In the genomic region with DNA sequence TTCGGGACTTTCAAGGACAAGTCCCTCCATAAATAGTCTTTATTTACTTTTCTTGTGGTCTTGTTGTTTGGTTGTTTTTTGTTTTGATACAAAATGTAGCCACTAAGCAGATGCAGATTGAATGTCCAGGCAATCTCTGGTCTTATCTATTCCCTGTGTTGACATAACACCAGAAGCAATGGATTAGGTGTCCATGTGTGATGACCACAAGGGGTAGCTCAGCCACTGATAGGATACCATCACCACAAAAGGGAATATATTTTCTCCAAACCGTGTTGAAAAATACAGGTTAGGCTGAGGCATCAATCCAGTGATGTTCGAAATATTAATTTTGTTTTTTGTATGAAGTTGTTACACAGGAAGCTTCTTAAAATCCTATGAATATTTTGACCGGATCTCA, we compare ENCODE assay signal across 1 cellular context.
TF ChIP-seq lines count a peak whose summit lies in the region.

No MANE protein-coding gene starts in this region.

TF ChIP-seq in HCT116, 20 proteins besides CTCF, POLR2A, EP300 and RAD21 (continued from another document):
- TF ChIP-seq, protein P1, sequence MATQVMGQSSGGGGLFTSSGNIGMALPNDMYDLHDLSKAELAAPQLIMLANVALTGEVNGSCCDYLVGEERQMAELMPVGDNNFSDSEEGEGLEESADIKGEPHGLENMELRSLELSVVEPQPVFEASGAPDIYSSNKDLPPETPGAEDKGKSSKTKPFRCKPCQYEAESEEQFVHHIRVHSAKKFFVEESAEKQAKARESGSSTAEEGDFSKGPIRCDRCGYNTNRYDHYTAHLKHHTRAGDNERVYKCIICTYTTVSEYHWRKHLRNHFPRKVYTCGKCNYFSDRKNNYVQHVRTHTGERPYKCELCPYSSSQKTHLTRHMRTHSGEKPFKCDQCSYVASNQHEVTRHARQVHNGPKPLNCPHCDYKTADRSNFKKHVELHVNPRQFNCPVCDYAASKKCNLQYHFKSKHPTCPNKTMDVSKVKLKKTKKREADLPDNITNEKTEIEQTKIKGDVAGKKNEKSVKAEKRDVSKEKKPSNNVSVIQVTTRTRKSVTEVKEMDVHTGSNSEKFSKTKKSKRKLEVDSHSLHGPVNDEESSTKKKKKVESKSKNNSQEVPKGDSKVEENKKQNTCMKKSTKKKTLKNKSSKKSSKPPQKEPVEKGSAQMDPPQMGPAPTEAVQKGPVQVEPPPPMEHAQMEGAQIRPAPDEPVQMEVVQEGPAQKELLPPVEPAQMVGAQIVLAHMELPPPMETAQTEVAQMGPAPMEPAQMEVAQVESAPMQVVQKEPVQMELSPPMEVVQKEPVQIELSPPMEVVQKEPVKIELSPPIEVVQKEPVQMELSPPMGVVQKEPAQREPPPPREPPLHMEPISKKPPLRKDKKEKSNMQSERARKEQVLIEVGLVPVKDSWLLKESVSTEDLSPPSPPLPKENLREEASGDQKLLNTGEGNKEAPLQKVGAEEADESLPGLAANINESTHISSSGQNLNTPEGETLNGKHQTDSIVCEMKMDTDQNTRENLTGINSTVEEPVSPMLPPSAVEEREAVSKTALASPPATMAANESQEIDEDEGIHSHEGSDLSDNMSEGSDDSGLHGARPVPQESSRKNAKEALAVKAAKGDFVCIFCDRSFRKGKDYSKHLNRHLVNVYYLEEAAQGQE (IDR thresholded peaks at IDR 0.05; ENCODE audit: low read depth) = no peak
- TF ChIP-seq SRF (IDR thresholded peaks at IDR 0.05; ENCODE audit: low read depth) = no peak
- no peak for TF ChIP-seq EGR1 (IDR thresholded peaks at IDR 0.05; ENCODE audit: low read depth)
- TF ChIP-seq ELF1 (IDR thresholded peaks at IDR 0.05; ENCODE audit: borderline replicate concordance, low read depth) = no peak
- no peak for TF ChIP-seq POLR2AphosphoS5 (IDR thresholded peaks at IDR 0.05; ENCODE audit: low read depth, low read length)
- TF ChIP-seq, protein P2, sequence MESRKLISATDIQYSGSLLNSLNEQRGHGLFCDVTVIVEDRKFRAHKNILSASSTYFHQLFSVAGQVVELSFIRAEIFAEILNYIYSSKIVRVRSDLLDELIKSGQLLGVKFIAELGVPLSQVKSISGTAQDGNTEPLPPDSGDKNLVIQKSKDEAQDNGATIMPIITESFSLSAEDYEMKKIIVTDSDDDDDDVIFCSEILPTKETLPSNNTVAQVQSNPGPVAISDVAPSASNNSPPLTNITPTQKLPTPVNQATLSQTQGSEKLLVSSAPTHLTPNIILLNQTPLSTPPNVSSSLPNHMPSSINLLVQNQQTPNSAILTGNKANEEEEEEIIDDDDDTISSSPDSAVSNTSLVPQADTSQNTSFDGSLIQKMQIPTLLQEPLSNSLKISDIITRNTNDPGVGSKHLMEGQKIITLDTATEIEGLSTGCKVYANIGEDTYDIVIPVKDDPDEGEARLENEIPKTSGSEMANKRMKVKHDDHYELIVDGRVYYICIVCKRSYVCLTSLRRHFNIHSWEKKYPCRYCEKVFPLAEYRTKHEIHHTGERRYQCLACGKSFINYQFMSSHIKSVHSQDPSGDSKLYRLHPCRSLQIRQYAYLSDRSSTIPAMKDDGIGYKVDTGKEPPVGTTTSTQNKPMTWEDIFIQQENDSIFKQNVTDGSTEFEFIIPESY (IDR thresholded peaks at IDR 0.05; ENCODE audit: extremely low read depth, insufficient replicate concordance, low read length) = no peak
- no peak for TF ChIP-seq TCF7L2 (IDR thresholded peaks at IDR 0.05; ENCODE audit: borderline replicate concordance, extremely low read depth, insufficient read depth, insufficient read length)
